ENCODE assay signal across 9 cellular contexts in the genomic region with DNA sequence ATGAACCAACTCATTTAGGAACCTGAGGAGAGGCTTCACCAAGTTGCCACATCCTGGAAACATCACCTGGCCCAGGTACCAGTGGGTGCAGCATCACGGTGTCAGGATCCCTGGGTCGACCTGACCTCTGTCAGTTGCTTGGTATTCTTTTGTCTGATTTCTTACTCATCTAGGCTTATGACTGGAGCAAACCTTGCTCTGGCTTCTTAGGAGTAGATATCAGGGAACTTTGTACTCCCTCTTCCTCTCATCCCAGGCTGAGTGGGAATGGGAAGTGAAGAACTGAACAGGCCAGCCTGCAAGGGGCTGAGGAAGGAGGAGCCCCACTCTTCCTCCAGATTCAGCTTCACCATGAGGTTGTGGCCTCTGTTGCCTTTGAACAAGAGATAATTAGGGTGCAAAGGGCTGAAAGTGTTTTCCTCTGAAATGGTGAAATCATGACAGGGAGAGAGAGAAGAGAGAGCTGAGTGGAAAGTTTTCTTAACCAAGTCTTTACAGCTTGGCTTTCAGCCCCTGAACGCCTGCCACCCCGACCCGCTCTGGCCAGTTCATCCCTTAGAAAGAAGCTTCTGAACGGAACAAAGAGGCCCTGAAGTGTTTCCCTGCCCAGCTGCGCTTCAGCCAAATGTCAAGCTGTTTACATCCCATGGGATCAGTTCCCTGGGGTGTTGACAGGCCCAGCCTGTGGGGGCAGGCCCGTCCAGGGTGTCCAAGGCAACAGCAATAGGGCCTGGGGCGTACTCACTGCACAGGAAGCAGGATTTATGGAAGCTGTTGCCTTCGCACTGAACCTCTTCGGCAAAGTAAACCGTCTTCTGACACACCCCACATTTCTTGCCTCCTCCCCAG. TPM values are rescaled to one million over a fixed set of nuclear protein-coding genes. Genes with fewer than 3 reads are reported as not detected.
DNase-seq lines count a peak whose midpoint lies in the region; ATAC-seq and TF ChIP-seq lines count a peak whose summit lies in the region.
"Had no signal": no experiment of that assay in that cellular context is flagged by ENCODE, and none has a peak within 500 bp of the region (broad histone marks: within the 10 kb centered on the region; RNA-seq: fewer than 3 reads in every experiment).

No MANE protein-coding gene starts in this region.

- H3K36me3 ChIP-seq in left ventricle myocardium inferior (peaks cover 10% of the 10 kb centered on the region), psoas muscle (ENCODE audit: insufficient read depth in 1 of 2, low read depth in 1 of 2) (peaks cover 0 to 14% of the 10 kb centered on the region in 2 donors)

- H3K36me3 Mint-ChIP-seq in naive thymus-derived CD8-positive, alpha-beta T cell: peaks cover 0 to 47% (median 26%) of the 10 kb centered on the region in 3 donors

- peak; percentile 36 to 70 (median 57) for ATAC-seq in psoas muscle
- no peak for ATAC-seq in naive thymus-derived CD8-positive, alpha-beta T cell

- peaks cover 98% of the 10 kb centered on the region for H3K4me1 ChIP-seq in left ventricle myocardium inferior
- H3K4me1 ChIP-seq in psoas muscle: peaks cover 26% of the 10 kb centered on the region

- peak; percentile 95 for DNase-seq in DMS153 treated with DMSO at 0.1 percent for 48 hours (lab: John Stamatoyannopoulos, UW; ENCODE audit: unreplicated experiment)
- DNase-seq in amygdala (lab: John Stamatoyannopoulos, UW): peak in 54 of 56 donors; percentile 20 to 96 (median 81)
- DNase-seq in left ventricle myocardium inferior: peak; percentile 83
- DNase-seq in psoas muscle: peak; percentile 74 to 84
- DNase-seq in SKM-1 treated with dmso at 0.1 percent for 144 hours (lab: John Stamatoyannopoulos, UW; ENCODE audit: unreplicated experiment): no peak
- DNase-seq in activated T-cell treated with anti-CD3 and anti-CD28 coated beads for 4 hours: no peak
- no peak for DNase-seq in activated CD8-positive, alpha-beta memory T cell treated with anti-CD3 and anti-CD28 coated beads, Interleukin-2, amount 50 U/mL, for 48 hours
- DNase-seq in naive thymus-derived CD8-positive, alpha-beta T cell: no peak

- H3K4me3 Mint-ChIP-seq in naive thymus-derived CD8-positive, alpha-beta T cell: no peak overlapping the region
- H3K4me3 Mint-ChIP-seq: T-helper 1 cell treated with Interleukin-12 subunit alpha and Interleukin-12 subunit beta and Interleukin-4 antibody, amounts not matched to agents 30 μg/mL and 1 μg/mL, for 36 hours had no signal

- TF ChIP-seq CTCF in left ventricle myocardium inferior (IDR thresholded peaks at IDR 0.05; ENCODE audit: borderline replicate concordance): no peak
- no peak for TF ChIP-seq CTCF in psoas muscle (IDR thresholded peaks at IDR 0.05)

- H3K27me3 ChIP-seq in left ventricle myocardium inferior (ENCODE audit: low read depth): no peaks in the 10 kb centered on the region
- no peaks in the 10 kb centered on the region for H3K27me3 ChIP-seq in psoas muscle (ENCODE audit: insufficient read depth in 3 of 3, low read length in 2 of 3)

- intact Hi-C loops in left ventricle myocardium inferior (cut with micrococcal nuclease) (no loop called here), psoas muscle (cut with DNase I) (no loop called here)

- POLR2A ChIA-PET in naive thymus-derived CD8-positive, alpha-beta T cell (lab: Charles Lee): no interaction called here

- no peaks in the 10 kb centered on the region for H3K9me3 ChIP-seq in left ventricle myocardium inferior (replicated peaks)
- no peaks in the 10 kb centered on the region for H3K9me3 ChIP-seq in psoas muscle

- peaks cover 0 to 21% (median 6%) of the 10 kb centered on the region in 4 donors for H3K4me1 Mint-ChIP-seq in naive thymus-derived CD8-positive, alpha-beta T cell

- no peak overlapping the region for H3K27ac Mint-ChIP-seq in naive thymus-derived CD8-positive, alpha-beta T cell
- H3K27ac Mint-ChIP-seq: T-helper 1 cell treated with Interleukin-12 subunit alpha and Interleukin-12 subunit beta and Interleukin-4 antibody, amounts not matched to agents 30 μg/mL and 1 μg/mL, for 36 hours had no signal

- WGBS in psoas muscle, 3 donors: 33 to 44% (median 37%) methylated on average over 12 of the region's 12 CpGs

- H3K9me3 Mint-ChIP-seq in naive thymus-derived CD8-positive, alpha-beta T cell: no peaks in the 10 kb centered on the region
- H3K9me3 Mint-ChIP-seq: T-helper 1 cell treated with Interleukin-12 subunit alpha and Interleukin-12 subunit beta and Interleukin-4 antibody, amounts not matched to agents 30 μg/mL and 1 μg/mL, for 36 hours had no signal

- H3K4me3 ChIP-seq in left ventricle myocardium inferior (peak overlapping the region; percentile 30), psoas muscle (no peak overlapping the region)

- no peaks in the 10 kb centered on the region for H3K27me3 Mint-ChIP-seq in naive thymus-derived CD8-positive, alpha-beta T cell

- peak overlapping the region; percentile 86 for H3K27ac ChIP-seq in left ventricle myocardium inferior (replicated peaks)
- peak overlapping the region; percentile 58 for H3K27ac ChIP-seq in psoas muscle

RNA-seq across cellular contexts. Expression of gene CSRP1, which starts 11.3 kb away (rescaled TPM):
- total RNA-seq in left ventricle myocardium inferior (41.0 TPM), psoas muscle (10 to 100 TPM; 14.7 to 27.7 (median 24.3) TPM)
- polyA plus RNA-seq in psoas muscle: 10 to 100 TPM; 21.1 to 26.4 (median 23.2) TPM
- 10 to 100 TPM; 21.8 to 22.4 TPM for total RNA-seq in naive thymus-derived CD8-positive, alpha-beta T cell
- polyA plus RNA-seq in naive thymus-derived CD8-positive, alpha-beta T cell: 10 to 100 TPM; 43.3 to 48.2 (median 46.1) TPM

RNA-seq across cellular contexts. Expression of gene PHLDA3, which starts 26.7 kb away (rescaled TPM):
- total RNA-seq in left ventricle myocardium inferior (21.1 TPM), psoas muscle (100 to 1,000 TPM in 1 of 4 donors, 10 to 100 TPM in 3; 41.8 to 116 (median 78.9) TPM)
- 10 to 100 TPM; 42.3 to 62.4 (median 55.1) TPM for polyA plus RNA-seq in psoas muscle
- under 1 TPM; 0.55 to 0.60 TPM for total RNA-seq in naive thymus-derived CD8-positive, alpha-beta T cell
- not detected for polyA plus RNA-seq in naive thymus-derived CD8-positive, alpha-beta T cell

RNA-seq across cellular contexts. Expression of gene NAV1, which starts 43.3 kb away (rescaled TPM):
- total RNA-seq in left ventricle myocardium inferior (74.8 TPM), psoas muscle (10 to 100 TPM in 3 of 4 donors, 1 to 10 TPM in 1; 8.4 to 13.3 (median 11.3) TPM)
- polyA plus RNA-seq in psoas muscle: 1 to 10 TPM; 1.8 to 3.1 (median 1.8) TPM
- total RNA-seq in naive thymus-derived CD8-positive, alpha-beta T cell: 1 to 10 TPM; 2.1 to 3.0 TPM
- polyA plus RNA-seq in naive thymus-derived CD8-positive, alpha-beta T cell: 1 to 10 TPM in 1 of 3 donors, under 1 TPM in 2; 0.10 to 1.9 (median 0.41) TPM

Comparison
In these comparisons a context has a peak if more than half of its experiments do, and no peak if none do; other contexts are left out.
1. DNase-seq: peak in DMS153 treated with DMSO at 0.1 percent for 48 hours (single experiment), amygdala (54 of 56), left ventricle myocardium inferior (single experiment) and psoas muscle (2 of 2); none in SKM-1 treated with dmso at 0.1 percent for 144 hours (single experiment), activated T-cell treated with anti-CD3 and anti-CD28 coated beads for 4 hours (single experiment), activated CD8-positive, alpha-beta memory T cell treated with anti-CD3 and anti-CD28 coated beads, Interleukin-2, amount 50 U/mL, for 48 hours (single experiment) and naive thymus-derived CD8-positive, alpha-beta T cell (0 of 10).
2. ATAC-seq: peak in psoas muscle (4 of 4); none in naive thymus-derived CD8-positive, alpha-beta T cell (0 of 2).
3. RNA of gene PHLDA3, which starts 26.7 kb away (total RNA-seq): 41.8 to 116 TPM in psoas muscle and 21.1 TPM in left ventricle myocardium inferior (single experiment); 0.55 to 0.60 TPM in naive thymus-derived CD8-positive, alpha-beta T cell; every median in the first group is over 10 times any median in the second.